Comparison of ENCODE assay signal across 12 cellular contexts in the genomic region with DNA sequence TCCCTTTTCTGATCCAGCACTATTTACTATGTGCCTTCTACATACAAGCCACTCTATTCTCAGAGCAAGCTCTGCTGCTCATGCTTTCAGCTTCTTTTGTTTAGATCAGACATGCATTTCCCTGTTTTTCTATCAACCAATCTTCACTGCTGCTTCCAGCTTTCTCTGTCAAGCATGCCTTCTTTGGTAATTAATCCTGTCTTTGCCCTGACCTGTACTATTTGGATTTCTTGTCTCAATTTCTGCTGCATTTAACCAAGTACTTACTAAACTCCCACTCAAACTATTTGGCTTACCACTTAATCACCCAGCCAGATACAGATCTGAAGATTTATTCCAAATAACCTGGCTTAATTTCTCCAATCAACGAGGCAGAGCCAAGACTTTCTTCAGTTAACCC. TPM values are rescaled to one million over a fixed set of nuclear protein-coding genes. Genes with fewer than 3 reads are reported as not detected.
A peak's percentile ranks its signal among the peaks of the same experiment; 100 is the strongest.
DNase-seq lines count a peak whose midpoint lies in the region; ATAC-seq, FAIRE-seq and TF ChIP-seq lines count a peak whose summit lies in the region.
"Had no signal": no experiment of that assay in that cellular context is flagged by ENCODE, and none has a peak within 500 bp of the region (broad histone marks: within the 10 kb centered on the region; RNA-seq: fewer than 3 reads in every experiment).

No MANE protein-coding gene starts in this region.

- H3K27me3 ChIP-seq in PC-3 (ENCODE audit: low read length) = no peaks in the 10 kb centered on the region
- H3K27me3 ChIP-seq: SJCRH30 had no signal

- peak overlapping the region; percentile 73 for H3K4me2 ChIP-seq in A549
- H3K4me2 ChIP-seq in PC-3 (ENCODE audit: low read length) = peak overlapping the region; percentile 58

- TF ChIP-seq POLR2A in A549 (IDR thresholded peaks at IDR 0.05; ENCODE audit: low read length) = no peak

- 7% methylated on average over 1 of the region's 1 CpG for WGBS in A549 (ENCODE audit: missing lambda C conversion rate)

- TF ChIP-seq CTCF in A549 (IDR thresholded peaks at IDR 0.05) (no peak), PC-3 (conservative IDR thresholded peaks at IDR 0.05; ENCODE audit: low read depth, low read length) (no peak), mesothelial cell of epicardium (IDR thresholded peaks at IDR 0.05; ENCODE audit: unreplicated experiment) (no peak)

- H3K4me1 ChIP-seq in A549 = peaks cover 70% of the 10 kb centered on the region
- H3K4me1 ChIP-seq in PC-3 (ENCODE audit: insufficient read depth, low read length) = peaks cover 27% of the 10 kb centered on the region
- H3K4me1 ChIP-seq: SJCRH30 had no signal

- POLR2A ChIA-PET in A549 (lab: Yijun Ruan, JAX) (interaction anchor here (2.6 kb wide), 1 partner anchor 25 kb away, joined by 59 read pairs; a partner anchor contains a TSS), PC-3 (lab: Charles Lee; ENCODE audit: unreplicated experiment) (interaction anchor here (0.7 kb wide), 1 partner anchor 41 kb away, joined by 3 read pairs; no protein-coding TSS in a partner anchor)

- H3K4me3 ChIP-seq in A549 = no peak overlapping the region
- no peak overlapping the region for H3K4me3 ChIP-seq in PC-3 (ENCODE audit: low read length)
- H3K4me3 ChIP-seq: SJCRH30 had no signal

- H4K20me1 ChIP-seq in PC-3 (ENCODE audit: low read length) = no peaks in the 10 kb centered on the region

- intact Hi-C loops in PC-3 (cut with micrococcal nuclease) = no loop called here

- DNase-seq in A549 (ENCODE audit: low read depth in 1 of 2, low spot score in 1 of 2) = no peak
- no peak for DNase-seq in PC-3
- no peak for DNase-seq in epithelial cell of prostate (ENCODE audit: low read depth, low spot score)
- DNase-seq in mesothelial cell of epicardium (ENCODE audit: low spot score in 2 of 2, unreplicated experiment in 2 of 2) = no peak
- DNase-seq in UCSD-AML1 (lab: John Stamatoyannopoulos, UW; ENCODE audit: unreplicated experiment) = no peak
- no peak for DNase-seq in amygdala (lab: John Stamatoyannopoulos, UW)
- no peak for DNase-seq in glomerular visceral epithelial cell (ENCODE audit: extremely low spot score)
- DNase-seq: anterior cingulate cortex, GF-D8, SJCRH30 had no signal

- 0 out of 2 replicates have a peak overlapping the region, but pooled peaks have one; percentile 2 for H3K9ac ChIP-seq in PC-3 (ENCODE audit: low read length)

- H3K4me1 Mint-ChIP-seq in mesothelial cell of epicardium = peaks cover 10% of the 10 kb centered on the region

- no peak for TF ChIP-seq RAD21 in A549 (conservative IDR thresholded peaks at IDR 0.05 in 1 of 2, IDR thresholded peaks at IDR 0.05 in 1 of 2)

- BruUV-seq in PC-3 (replicated peaks; lab: Mats Ljungman, UMichigan) = no TSS peak

- H3K9me2 ChIP-seq in PC-3 (replicated peaks; ENCODE audit: low read length) = no peaks in the 10 kb centered on the region

- CTCF ChIA-PET in A549 (lab: Yijun Ruan, JAX) = interaction anchor here (0.9 to 2.1 kb wide), 3 partner anchors 24 to 187 kb away, joined by 3 to 7 read pairs (median 3); no protein-coding TSS in a partner anchor
- CTCF ChIA-PET in PC-3 (lab: Charles Lee) = no interaction called here

- no peak for ATAC-seq in A549
- ATAC-seq in PC-3 = no peak
- no peak for ATAC-seq in HG03460 (IDR thresholded peaks at IDR 0.05; ENCODE audit: unreplicated experiment)

- H3F3A ChIP-seq in PC-3 (ENCODE audit: low read length, unreplicated experiment) = peaks cover 4% of the 10 kb centered on the region

- H3K36me3 Mint-ChIP-seq in mesothelial cell of epicardium = no peaks in the 10 kb centered on the region

- H2AFZ ChIP-seq in PC-3 (ENCODE audit: low read length) = no peak overlapping the region

- H3K4me3 Mint-ChIP-seq in mesothelial cell of epicardium = no peak overlapping the region

- no peak for FAIRE-seq in A549 (lab: Jason Lieb, UNC)

- H3K27ac Mint-ChIP-seq in mesothelial cell of epicardium = peak overlapping the region; percentile 2
- H3K27ac Mint-ChIP-seq: activated T-helper 2 cell treated with anti-CD3 and anti-CD28 coated beads, Interferon-gamma antibody, Interleukin-2, Interleukin-4, amounts not matched to agents 10 μg/mL and 5 μg/mL and 100 μg/mL, durations not matched to agents 14 hours and 24 hours and 36 hours had no signal

- peaks cover 14% of the 10 kb centered on the region for H3K36me3 ChIP-seq in PC-3 (ENCODE audit: low read depth, low read length)
- H3K36me3 ChIP-seq: SJCRH30 had no signal

- no peaks in the 10 kb centered on the region for H3K9me3 ChIP-seq in A549
- H3K9me3 ChIP-seq in PC-3 (ENCODE audit: low read length) = no peaks in the 10 kb centered on the region
- H3K9me3 ChIP-seq: SJCRH30 had no signal

- TF ChIP-seq EP300 in A549 (IDR thresholded peaks at IDR 0.05) = no peak

- H3K27ac ChIP-seq in A549 = peak overlapping the region; percentile 86 to 87
- H3K27ac ChIP-seq in PC-3 (ENCODE audit: low read length) = peak overlapping the region; percentile 79
- H3K27ac ChIP-seq in epithelial cell of prostate = peak overlapping the region; percentile 97
- H3K27ac ChIP-seq: SJCRH30 had no signal

- H3K79me2 ChIP-seq in PC-3 (ENCODE audit: low read length) = peaks cover 45% of the 10 kb centered on the region

- peaks cover 9% of the 10 kb centered on the region for H3K9me3 Mint-ChIP-seq in mesothelial cell of epicardium
- H3K9me3 Mint-ChIP-seq: activated T-helper 2 cell treated with anti-CD3 and anti-CD28 coated beads, Interferon-gamma antibody, Interleukin-2, Interleukin-4, amounts not matched to agents 10 μg/mL and 5 μg/mL and 100 μg/mL, durations not matched to agents 14 hours and 24 hours and 36 hours had no signal

- no peaks in the 10 kb centered on the region for H3K27me3 Mint-ChIP-seq in mesothelial cell of epicardium (ENCODE audit: low read depth)

TF ChIP-seq in A549, 52 proteins besides CTCF, POLR2A, EP300 and RAD21:
- no peak for TF ChIP-seq EHMT2 (IDR thresholded peaks at IDR 0.05; ENCODE audit: low read depth)
- no peak for TF ChIP-seq CBX2 (IDR thresholded peaks at IDR 0.05; ENCODE audit: borderline replicate concordance, low read depth)
- no peak for TF ChIP-seq SMC3 (IDR thresholded peaks at IDR 0.05)
- TF ChIP-seq HOXB13 (CRISPR knock-in tag; IDR thresholded peaks at IDR 0.05; ENCODE audit: low read depth) = no peak
- no peak for TF ChIP-seq BHLHE40 (IDR thresholded peaks at IDR 0.05; ENCODE audit: low read depth, low read length)
- no peak for TF ChIP-seq KDM1A (IDR thresholded peaks at IDR 0.05; ENCODE audit: low read depth)

RNA-seq across cellular contexts. Expression of a gene that starts 25.4 kb away (rescaled TPM):
- 92.4 and 133 TPM in 2 replicates for polyA plus RNA-seq in A549 (2011; rRNA removed)
- polyA plus RNA-seq in A549 (2012; cell fraction: cytosol; rRNA removed) = 17.7 and 20.7 TPM in 2 replicates
- polyA plus RNA-seq in A549 (2012; cell fraction: nucleus; rRNA removed) = 37.9 and 45.6 TPM in 2 replicates
- polyA plus RNA-seq in A549 (2017; fragmentation: RNase III; extraction: RNeasy Plus Mini Kit Qiagen cat#74134 plus additional on column Dnase treatment) = 46.0 to 61.2 TPM (median 58.5 TPM) in 3 replicates
- 75.0 and 78.8 TPM in 2 replicates for polyA minus RNA-seq in A549 (2011; rRNA and poly(A)+ RNA removed)
- 13.7 and 20.3 TPM in 2 replicates for total RNA-seq in PC-3 (2014; rRNA removed)
- total RNA-seq in mesothelial cell of epicardium = 5.0 to 5.9 TPM (median 5.1 TPM) in 3 replicates
